Comparison of ENCODE assay signal across 1 cellular context in the genomic region with DNA sequence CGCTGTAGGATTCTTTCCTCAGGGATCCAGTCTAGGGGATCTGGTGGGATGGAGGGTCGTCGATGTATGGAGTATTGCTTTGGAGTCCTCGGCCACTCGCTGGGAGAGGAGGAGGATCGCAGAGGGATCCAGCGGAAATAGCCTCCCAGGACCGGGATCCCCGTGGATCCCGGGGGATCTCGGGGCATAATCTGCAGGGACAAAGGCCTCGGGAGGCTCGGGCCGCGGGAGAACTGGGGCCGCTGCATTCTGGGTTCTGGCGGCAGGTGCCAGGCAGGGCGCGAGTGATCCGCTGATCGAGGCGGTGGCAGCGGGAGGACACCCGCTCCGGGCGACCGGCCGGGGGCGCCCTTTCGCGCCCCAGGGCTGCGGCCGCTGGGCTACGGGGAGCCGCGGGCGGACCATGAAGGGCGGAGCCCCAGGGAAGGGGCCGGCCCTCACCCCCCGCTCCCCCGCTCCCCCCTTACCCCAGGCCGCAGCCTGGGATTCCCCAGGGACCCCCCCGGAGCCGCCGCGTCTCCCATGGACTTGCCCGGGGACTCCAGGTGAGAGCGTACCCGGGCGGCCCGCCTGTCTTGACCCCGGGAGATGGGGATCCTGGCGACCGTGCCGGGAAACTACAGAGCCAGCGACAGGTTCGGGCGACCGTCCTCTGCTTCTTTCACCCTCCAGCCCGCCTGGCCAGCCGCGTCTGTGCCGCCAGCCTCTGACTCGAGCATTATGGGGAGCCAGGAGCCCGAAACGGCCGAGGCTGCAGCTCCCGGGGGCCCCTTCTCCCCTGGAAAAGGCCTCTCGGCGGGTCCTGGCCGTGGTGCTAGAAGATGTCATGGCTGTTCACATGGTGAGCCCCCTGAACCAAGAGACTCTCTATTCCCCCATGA.
TF ChIP-seq lines count a peak whose summit lies in the region.

No MANE protein-coding gene starts in this region.

TF ChIP-seq in SK-N-SH treated with all-trans-retinoic acid at 6 μM for 48 hours, 23 proteins besides CTCF, POLR2A, EP300 and RAD21 (continued from another document):
- TF ChIP-seq, protein P1, sequence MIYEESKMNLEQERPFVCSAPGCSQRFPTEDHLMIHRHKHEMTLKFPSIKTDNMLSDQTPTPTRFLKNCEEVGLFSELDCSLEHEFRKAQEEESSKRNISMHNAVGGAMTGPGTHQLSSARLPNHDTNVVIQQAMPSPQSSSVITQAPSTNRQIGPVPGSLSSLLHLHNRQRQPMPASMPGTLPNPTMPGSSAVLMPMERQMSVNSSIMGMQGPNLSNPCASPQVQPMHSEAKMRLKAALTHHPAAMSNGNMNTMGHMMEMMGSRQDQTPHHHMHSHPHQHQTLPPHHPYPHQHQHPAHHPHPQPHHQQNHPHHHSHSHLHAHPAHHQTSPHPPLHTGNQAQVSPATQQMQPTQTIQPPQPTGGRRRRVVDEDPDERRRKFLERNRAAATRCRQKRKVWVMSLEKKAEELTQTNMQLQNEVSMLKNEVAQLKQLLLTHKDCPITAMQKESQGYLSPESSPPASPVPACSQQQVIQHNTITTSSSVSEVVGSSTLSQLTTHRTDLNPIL (CRISPR knock-in tag; IDR thresholded peaks at IDR 0.05; ENCODE audit: low read depth) = no peak
- TF ChIP-seq, protein P2, sequence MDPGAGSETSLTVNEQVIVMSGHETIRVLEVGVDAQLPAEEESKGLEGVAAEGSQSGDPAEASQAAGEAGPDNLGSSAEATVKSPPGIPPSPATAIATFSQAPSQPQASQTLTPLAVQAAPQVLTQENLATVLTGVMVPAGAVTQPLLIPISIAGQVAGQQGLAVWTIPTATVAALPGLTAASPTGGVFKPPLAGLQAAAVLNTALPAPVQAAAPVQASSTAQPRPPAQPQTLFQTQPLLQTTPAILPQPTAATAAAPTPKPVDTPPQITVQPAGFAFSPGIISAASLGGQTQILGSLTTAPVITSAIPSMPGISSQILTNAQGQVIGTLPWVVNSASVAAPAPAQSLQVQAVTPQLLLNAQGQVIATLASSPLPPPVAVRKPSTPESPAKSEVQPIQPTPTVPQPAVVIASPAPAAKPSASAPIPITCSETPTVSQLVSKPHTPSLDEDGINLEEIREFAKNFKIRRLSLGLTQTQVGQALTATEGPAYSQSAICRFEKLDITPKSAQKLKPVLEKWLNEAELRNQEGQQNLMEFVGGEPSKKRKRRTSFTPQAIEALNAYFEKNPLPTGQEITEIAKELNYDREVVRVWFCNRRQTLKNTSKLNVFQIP (CRISPR knock-in tag; IDR thresholded peaks at IDR 0.05; ENCODE audit: borderline replicate concordance, low read depth) = no peak
- TF ChIP-seq CSDC2 (CRISPR knock-in tag; IDR thresholded peaks at IDR 0.05) = no peak
